ENCODE assay signal across 1 cellular context in the genomic region with DNA sequence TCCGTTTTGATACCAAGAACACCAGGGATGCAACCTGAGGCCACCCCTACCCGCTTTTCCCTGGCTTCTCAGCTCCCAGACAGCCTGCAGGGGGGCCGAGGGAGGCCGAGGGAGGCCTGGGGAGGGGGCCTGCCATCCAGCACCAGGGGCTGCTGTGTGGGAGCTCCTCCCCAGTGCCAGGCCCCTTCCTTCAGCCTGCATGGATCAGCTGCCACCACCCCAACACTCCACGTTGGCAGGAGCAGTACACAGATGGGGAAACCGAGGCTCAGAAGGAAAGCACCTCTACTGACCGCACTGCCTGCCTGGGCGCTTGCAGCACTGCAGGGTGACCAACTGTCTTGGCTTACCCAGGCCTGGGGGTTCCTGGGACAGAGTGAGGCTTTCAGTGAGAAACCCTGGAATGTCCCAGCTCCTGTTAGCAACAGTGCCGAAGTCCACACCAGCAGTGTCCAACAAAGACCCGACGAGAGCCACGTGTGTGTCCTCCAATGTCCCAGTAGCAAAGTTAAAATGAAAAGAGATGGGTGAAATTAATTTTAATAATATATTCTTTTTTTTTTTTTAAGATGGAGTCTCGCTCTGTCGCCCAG.
TF ChIP-seq lines count a peak whose summit lies in the region.

No MANE protein-coding gene starts in this region.

TF ChIP-seq in HepG2, 621 proteins besides CTCF, POLR2A, EP300 and RAD21 (continued from another document and continues in another):
- TF ChIP-seq, protein P1, sequence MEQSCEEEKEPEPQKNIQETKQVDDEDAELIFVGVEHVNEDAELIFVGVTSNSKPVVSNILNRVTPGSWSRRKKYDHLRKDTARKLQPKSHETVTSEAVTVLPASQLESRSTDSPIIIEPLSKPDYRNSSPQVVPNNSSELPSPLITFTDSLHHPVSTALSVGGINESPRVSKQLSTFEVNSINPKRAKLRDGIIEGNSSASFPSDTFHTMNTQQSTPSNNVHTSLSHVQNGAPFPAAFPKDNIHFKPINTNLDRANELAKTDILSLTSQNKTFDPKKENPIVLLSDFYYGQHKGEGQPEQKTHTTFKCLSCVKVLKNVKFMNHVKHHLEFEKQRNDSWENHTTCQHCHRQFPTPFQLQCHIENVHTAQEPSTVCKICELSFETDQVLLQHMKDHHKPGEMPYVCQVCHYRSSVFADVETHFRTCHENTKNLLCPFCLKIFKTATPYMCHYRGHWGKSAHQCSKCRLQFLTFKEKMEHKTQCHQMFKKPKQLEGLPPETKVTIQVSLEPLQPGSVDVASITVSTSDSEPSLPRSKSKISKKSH (CRISPR knock-in tag; IDR thresholded peaks at IDR 0.05; ENCODE audit: borderline replicate concordance), result no peak
- TF ChIP-seq, protein P2, sequence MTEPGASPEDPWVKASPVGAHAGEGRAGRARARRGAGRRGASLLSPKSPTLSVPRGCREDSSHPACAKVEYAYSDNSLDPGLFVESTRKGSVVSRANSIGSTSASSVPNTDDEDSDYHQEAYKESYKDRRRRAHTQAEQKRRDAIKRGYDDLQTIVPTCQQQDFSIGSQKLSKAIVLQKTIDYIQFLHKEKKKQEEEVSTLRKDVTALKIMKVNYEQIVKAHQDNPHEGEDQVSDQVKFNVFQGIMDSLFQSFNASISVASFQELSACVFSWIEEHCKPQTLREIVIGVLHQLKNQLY (CRISPR knock-in tag; IDR thresholded peaks at IDR 0.05), result no peak
- TF ChIP-seq TBX3 (IDR thresholded peaks at IDR 0.05; ENCODE audit: borderline replicate concordance) (no peak), ZNF382 (CRISPR knock-in tag; IDR thresholded peaks at IDR 0.05; ENCODE audit: borderline replicate concordance) (no peak), NCOR1 (IDR thresholded peaks at IDR 0.05; ENCODE audit: borderline replicate concordance, low read length) (peak; percentile 47; the same call in 1 of the 2 replicates), ZNF703 (CRISPR knock-in tag; IDR thresholded peaks at IDR 0.05; ENCODE audit: borderline replicate concordance) (no peak), FOXP1 (IDR thresholded peaks at IDR 0.05) (no peak), FOXP1 (CRISPR knock-in tag; IDR thresholded peaks at IDR 0.05) (0 out of 2 replicates have a peak, but pooled peaks have one; percentile 22), ZSCAN12 (CRISPR knock-in tag; IDR thresholded peaks at IDR 0.05) (no peak), KLF6 (CRISPR knock-in tag; IDR thresholded peaks at IDR 0.05) (0 out of 2 replicates have a peak, but pooled peaks have one; percentile 14), TGIF2 (CRISPR knock-in tag; IDR thresholded peaks at IDR 0.05) (peak; percentile 46; the same call in 1 of the 2 replicates), ARNTL (CRISPR knock-in tag; IDR thresholded peaks at IDR 0.05) (peak; percentile 64; the same call in 1 of the 2 replicates), ZNF292 (CRISPR knock-in tag; IDR thresholded peaks at IDR 0.05; ENCODE audit: borderline replicate concordance, low read depth) (0 out of 2 replicates have a peak, but pooled peaks have one; percentile 16), DPF2 (CRISPR knock-in tag; IDR thresholded peaks at IDR 0.05; ENCODE audit: borderline replicate concordance, low read depth) (no peak), ZFX (CRISPR knock-in tag; IDR thresholded peaks at IDR 0.05; ENCODE audit: low read depth) (peak; percentile 54), TEAD3 (CRISPR knock-in tag; optimal IDR thresholded peaks at IDR 0.05; ENCODE audit: borderline replicate concordance) (peak; percentile 95), SAP130 (CRISPR knock-in tag; IDR thresholded peaks at IDR 0.05; ENCODE audit: low read depth) (peak; percentile 78), ZNF747 (CRISPR knock-in tag; IDR thresholded peaks at IDR 0.05; ENCODE audit: borderline replicate concordance) (no peak), ZNF143 (CRISPR knock-in tag; IDR thresholded peaks at IDR 0.05) (0 out of 2 replicates have a peak, but pooled peaks have one; percentile 20), GATAD2A (CRISPR knock-in tag; IDR thresholded peaks at IDR 0.05) (peak; percentile 57), ZNF777 (CRISPR knock-in tag; IDR thresholded peaks at IDR 0.05) (peak; percentile 82), ZNF331 (CRISPR knock-in tag; IDR thresholded peaks at IDR 0.05) (0 out of 2 replicates have a peak, but pooled peaks have one; percentile 28), ZFP41 (CRISPR knock-in tag; IDR thresholded peaks at IDR 0.05; ENCODE audit: borderline replicate concordance) (no peak), ZNF441 (CRISPR knock-in tag; IDR thresholded peaks at IDR 0.05; ENCODE audit: borderline replicate concordance) (no peak), BCL6 (CRISPR knock-in tag; IDR thresholded peaks at IDR 0.05) (peak; percentile 84), GABPB1 (CRISPR knock-in tag; IDR thresholded peaks at IDR 0.05) (no peak), ZNF709 (CRISPR knock-in tag; IDR thresholded peaks at IDR 0.05) (0 out of 2 replicates have a peak, but pooled peaks have one; percentile 36), ELF1 (CRISPR knock-in tag; IDR thresholded peaks at IDR 0.05) (no peak), HOXA3 (CRISPR knock-in tag; IDR thresholded peaks at IDR 0.05) (peak; percentile 40; the same call in 1 of the 2 replicates), NCOA1 (CRISPR knock-in tag; IDR thresholded peaks at IDR 0.05) (no peak), ARHGAP35 (CRISPR knock-in tag; IDR thresholded peaks at IDR 0.05; ENCODE audit: borderline replicate concordance) (no peak), SNAI1 (CRISPR knock-in tag; IDR thresholded peaks at IDR 0.05; ENCODE audit: borderline replicate concordance) (no peak), ZFYVE20 (CRISPR knock-in tag; IDR thresholded peaks at IDR 0.05; ENCODE audit: borderline replicate concordance, low read depth) (no peak), ZNF180 (CRISPR knock-in tag; IDR thresholded peaks at IDR 0.05; ENCODE audit: borderline replicate concordance, low read depth) (no peak), MXI1 (IDR thresholded peaks at IDR 0.05; ENCODE audit: borderline replicate concordance, low read depth, low read length) (peak; percentile 47; the same call in 1 of the 3 replicates), IRF2 (CRISPR knock-in tag; IDR thresholded peaks at IDR 0.05) (no peak), ERF (CRISPR knock-in tag; IDR thresholded peaks at IDR 0.05) (0 out of 2 replicates have a peak, but pooled peaks have one; percentile 17), ZNF136 (CRISPR knock-in tag; IDR thresholded peaks at IDR 0.05; ENCODE audit: low read depth) (no peak), ZNF563 (CRISPR knock-in tag; IDR thresholded peaks at IDR 0.05) (0 out of 2 replicates have a peak, but pooled peaks have one; percentile 24), SPEN (CRISPR knock-in tag; IDR thresholded peaks at IDR 0.05; ENCODE audit: low read depth) (peak; percentile 46; the same call in 1 of the 2 replicates)
- TF ChIP-seq, protein P3, sequence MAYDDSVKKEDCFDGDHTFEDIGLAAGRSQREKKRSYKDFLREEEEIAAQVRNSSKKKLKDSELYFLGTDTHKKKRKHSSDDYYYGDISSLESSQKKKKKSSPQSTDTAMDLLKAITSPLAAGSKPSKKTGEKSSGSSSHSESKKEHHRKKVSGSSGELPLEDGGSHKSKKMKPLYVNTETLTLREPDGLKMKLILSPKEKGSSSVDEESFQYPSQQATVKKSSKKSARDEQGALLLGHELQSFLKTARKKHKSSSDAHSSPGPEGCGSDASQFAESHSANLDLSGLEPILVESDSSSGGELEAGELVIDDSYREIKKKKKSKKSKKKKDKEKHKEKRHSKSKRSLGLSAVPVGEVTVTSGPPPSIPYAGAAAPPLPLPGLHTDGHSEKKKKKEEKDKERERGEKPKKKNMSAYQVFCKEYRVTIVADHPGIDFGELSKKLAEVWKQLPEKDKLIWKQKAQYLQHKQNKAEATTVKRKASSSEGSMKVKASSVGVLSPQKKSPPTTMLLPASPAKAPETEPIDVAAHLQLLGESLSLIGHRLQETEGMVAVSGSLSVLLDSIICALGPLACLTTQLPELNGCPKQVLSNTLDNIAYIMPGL (CRISPR knock-in tag; IDR thresholded peaks at IDR 0.05; ENCODE audit: borderline replicate concordance in 1 of 2, low read depth in 1 of 2), result 0 out of 4 replicates have a peak, but pooled peaks of 1 of the 2 experiments have one; percentile 23
- TF ChIP-seq, protein P4, sequence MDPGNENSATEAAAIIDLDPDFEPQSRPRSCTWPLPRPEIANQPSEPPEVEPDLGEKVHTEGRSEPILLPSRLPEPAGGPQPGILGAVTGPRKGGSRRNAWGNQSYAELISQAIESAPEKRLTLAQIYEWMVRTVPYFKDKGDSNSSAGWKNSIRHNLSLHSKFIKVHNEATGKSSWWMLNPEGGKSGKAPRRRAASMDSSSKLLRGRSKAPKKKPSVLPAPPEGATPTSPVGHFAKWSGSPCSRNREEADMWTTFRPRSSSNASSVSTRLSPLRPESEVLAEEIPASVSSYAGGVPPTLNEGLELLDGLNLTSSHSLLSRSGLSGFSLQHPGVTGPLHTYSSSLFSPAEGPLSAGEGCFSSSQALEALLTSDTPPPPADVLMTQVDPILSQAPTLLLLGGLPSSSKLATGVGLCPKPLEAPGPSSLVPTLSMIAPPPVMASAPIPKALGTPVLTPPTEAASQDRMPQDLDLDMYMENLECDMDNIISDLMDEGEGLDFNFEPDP (CRISPR knock-in tag; conservative IDR thresholded peaks at IDR 0.05), result 0 out of 2 replicates have a peak, but pooled peaks have one; percentile 25
- TF ChIP-seq, protein P5, sequence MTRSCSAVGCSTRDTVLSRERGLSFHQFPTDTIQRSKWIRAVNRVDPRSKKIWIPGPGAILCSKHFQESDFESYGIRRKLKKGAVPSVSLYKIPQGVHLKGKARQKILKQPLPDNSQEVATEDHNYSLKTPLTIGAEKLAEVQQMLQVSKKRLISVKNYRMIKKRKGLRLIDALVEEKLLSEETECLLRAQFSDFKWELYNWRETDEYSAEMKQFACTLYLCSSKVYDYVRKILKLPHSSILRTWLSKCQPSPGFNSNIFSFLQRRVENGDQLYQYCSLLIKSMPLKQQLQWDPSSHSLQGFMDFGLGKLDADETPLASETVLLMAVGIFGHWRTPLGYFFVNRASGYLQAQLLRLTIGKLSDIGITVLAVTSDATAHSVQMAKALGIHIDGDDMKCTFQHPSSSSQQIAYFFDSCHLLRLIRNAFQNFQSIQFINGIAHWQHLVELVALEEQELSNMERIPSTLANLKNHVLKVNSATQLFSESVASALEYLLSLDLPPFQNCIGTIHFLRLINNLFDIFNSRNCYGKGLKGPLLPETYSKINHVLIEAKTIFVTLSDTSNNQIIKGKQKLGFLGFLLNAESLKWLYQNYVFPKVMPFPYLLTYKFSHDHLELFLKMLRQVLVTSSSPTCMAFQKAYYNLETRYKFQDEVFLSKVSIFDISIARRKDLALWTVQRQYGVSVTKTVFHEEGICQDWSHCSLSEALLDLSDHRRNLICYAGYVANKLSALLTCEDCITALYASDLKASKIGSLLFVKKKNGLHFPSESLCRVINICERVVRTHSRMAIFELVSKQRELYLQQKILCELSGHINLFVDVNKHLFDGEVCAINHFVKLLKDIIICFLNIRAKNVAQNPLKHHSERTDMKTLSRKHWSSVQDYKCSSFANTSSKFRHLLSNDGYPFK (CRISPR knock-in tag; IDR thresholded peaks at IDR 0.05; ENCODE audit: borderline replicate concordance), result peak; percentile 67; the same call in 1 of the 2 replicates
- TF ChIP-seq, protein P6, sequence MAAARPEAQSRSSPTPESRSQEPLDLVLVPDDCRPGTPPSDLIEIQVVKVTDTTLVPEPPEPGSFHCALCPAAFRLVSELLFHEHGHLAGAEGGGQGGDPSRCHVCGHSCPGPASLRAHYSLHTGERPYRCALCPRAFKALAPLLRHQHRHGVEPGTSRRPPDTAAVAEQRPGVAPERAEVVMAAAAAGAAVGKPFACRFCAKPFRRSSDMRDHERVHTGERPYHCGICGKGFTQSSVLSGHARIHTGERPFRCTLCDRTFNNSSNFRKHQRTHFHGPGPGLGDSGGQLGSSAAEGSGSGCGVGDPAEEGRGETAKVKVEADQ (CRISPR knock-in tag; IDR thresholded peaks at IDR 0.05; ENCODE audit: borderline replicate concordance), result no peak
- TF ChIP-seq, protein P7, sequence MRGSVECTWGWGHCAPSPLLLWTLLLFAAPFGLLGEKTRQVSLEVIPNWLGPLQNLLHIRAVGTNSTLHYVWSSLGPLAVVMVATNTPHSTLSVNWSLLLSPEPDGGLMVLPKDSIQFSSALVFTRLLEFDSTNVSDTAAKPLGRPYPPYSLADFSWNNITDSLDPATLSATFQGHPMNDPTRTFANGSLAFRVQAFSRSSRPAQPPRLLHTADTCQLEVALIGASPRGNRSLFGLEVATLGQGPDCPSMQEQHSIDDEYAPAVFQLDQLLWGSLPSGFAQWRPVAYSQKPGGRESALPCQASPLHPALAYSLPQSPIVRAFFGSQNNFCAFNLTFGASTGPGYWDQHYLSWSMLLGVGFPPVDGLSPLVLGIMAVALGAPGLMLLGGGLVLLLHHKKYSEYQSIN (CRISPR knock-in tag; IDR thresholded peaks at IDR 0.05; ENCODE audit: borderline replicate concordance), result no peak
- TF ChIP-seq, protein P8, sequence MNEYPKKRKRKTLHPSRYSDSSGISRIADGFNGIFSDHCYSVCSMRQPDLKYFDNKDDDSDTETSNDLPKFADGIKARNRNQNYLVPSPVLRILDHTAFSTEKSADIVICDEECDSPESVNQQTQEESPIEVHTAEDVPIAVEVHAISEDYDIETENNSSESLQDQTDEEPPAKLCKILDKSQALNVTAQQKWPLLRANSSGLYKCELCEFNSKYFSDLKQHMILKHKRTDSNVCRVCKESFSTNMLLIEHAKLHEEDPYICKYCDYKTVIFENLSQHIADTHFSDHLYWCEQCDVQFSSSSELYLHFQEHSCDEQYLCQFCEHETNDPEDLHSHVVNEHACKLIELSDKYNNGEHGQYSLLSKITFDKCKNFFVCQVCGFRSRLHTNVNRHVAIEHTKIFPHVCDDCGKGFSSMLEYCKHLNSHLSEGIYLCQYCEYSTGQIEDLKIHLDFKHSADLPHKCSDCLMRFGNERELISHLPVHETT (CRISPR knock-in tag; conservative IDR thresholded peaks at IDR 0.05), result no peak
- TF ChIP-seq, protein P9, sequence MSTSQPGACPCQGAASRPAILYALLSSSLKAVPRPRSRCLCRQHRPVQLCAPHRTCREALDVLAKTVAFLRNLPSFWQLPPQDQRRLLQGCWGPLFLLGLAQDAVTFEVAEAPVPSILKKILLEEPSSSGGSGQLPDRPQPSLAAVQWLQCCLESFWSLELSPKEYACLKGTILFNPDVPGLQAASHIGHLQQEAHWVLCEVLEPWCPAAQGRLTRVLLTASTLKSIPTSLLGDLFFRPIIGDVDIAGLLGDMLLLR (CRISPR knock-in tag; IDR thresholded peaks at IDR 0.05), result no peak
